Comparison of ENCODE assay signal across 13 cellular contexts in genomic region chr13:71218960-71219359, GRCh38.
A peak's percentile ranks its signal among the peaks of the same experiment; 100 is the strongest.
DNase-seq lines count a peak whose midpoint lies in the region; FAIRE-seq and TF ChIP-seq lines count a peak whose summit lies in the region.
"Had no signal": no experiment of that assay in that cellular context is flagged by ENCODE, and none has a peak within 500 bp of the region (broad histone marks: within the 10 kb centered on the region; RNA-seq: fewer than 3 reads in every experiment).

No MANE protein-coding gene starts in this region.

- H3K27me3 ChIP-seq in left ventricle myocardium inferior (ENCODE audit: low read depth), result no peaks in the 10 kb centered on the region
- H3K27me3 ChIP-seq in H1 (replicated peaks in 1 of 4; ENCODE audit: control insufficient read depth in 3 of 4, extremely low read depth in 1 of 4, insufficient read depth in 3 of 4, low read length in 3 of 4), result no peaks in the 10 kb centered on the region
- no peaks in the 10 kb centered on the region for H3K27me3 ChIP-seq in PC-9 (ENCODE audit: insufficient read depth, low read depth)
- H3K27me3 ChIP-seq in stomach, result no peaks in the 10 kb centered on the region
- H3K27me3 ChIP-seq: BLaER1, Peyer's patch had no signal

- no peak overlapping the region for H4K5ac ChIP-seq in H1 (ENCODE audit: insufficient read length, low read depth, low read length)

- POLR2A ChIA-PET in H1 (lab: Charles Lee; ENCODE audit: partially characterized antibody), result no interaction called here
- POLR2A ChIA-PET in PC-9 (lab: Charles Lee; ENCODE audit: unreplicated experiment), result no interaction called here

- 69% methylated on average over 3 of the region's 3 CpGs; no CpG with 5 or more reads in 1 of the 2 experiments for WGBS in H1 (ENCODE audit: extremely low coverage in 1 of 2, insufficient coverage in 1 of 2, insufficient read length in 1 of 2, insufficient replicate concordance in 2 of 2, low coverage in 1 of 2, low lambda C conversion rate in 2 of 2, missing lambda C conversion rate in 1 of 2), 2 experiments
- 32 to 47% (median 39%) methylated on average over 3 of the region's 3 CpGs for WGBS in stomach, 5 donors

- H3K9ac ChIP-seq in H1 (replicated peaks in 1 of 4; ENCODE audit: extremely low read depth in 1 of 4, low read depth in 3 of 4, low read length in 3 of 4), result no peak overlapping the region
- H3K9ac ChIP-seq: BLaER1 had no signal

- DNase-seq in left ventricle myocardium inferior (no peak), cardiac septum (ENCODE audit: low spot score) (no peak), NCI-H524 treated with DMSO at 0.1 percent for 48 hours (lab: John Stamatoyannopoulos, UW) (peak; percentile 66), H1 (ENCODE audit: low read depth in 1 of 2, low spot score in 2 of 2) (no peak), PC-9 (no peak), NCI-H187 (lab: John Stamatoyannopoulos, UW) (no peak), stomach (no peak), epidermal melanocyte (ENCODE audit: insufficient read length, low spot score) (no peak)
- DNase-seq: immature natural killer cell, Peyer's patch, right cardiac atrium had no signal

- BruUV-seq in PC-9 (replicated peaks; lab: Mats Ljungman, UMichigan), result no TSS peak

- TF ChIP-seq EP300 in H1 (IDR thresholded peaks at IDR 0.05; ENCODE audit: borderline replicate concordance in 1 of 2, low read depth in 2 of 2, low read length in 2 of 2) (no peak), stomach (IDR thresholded peaks at IDR 0.05) (no peak)

- H2BK5ac ChIP-seq in H1 (ENCODE audit: low read depth, low read length), result no peak overlapping the region

- no peaks in the 10 kb centered on the region for H3K23me2 ChIP-seq in H1 (ENCODE audit: low read depth, low read length)

- no peaks in the 10 kb centered on the region for H3F3A ChIP-seq in PC-9 (ENCODE audit: insufficient read depth, low read depth)

- no peak overlapping the region for H2AK5ac ChIP-seq in H1 (ENCODE audit: low read depth, low read length)

- H3K4me1 ChIP-seq in left ventricle myocardium inferior (no peaks in the 10 kb centered on the region), H1 (replicated peaks in 1 of 4; ENCODE audit: control insufficient read depth in 3 of 4, insufficient read depth in 4 of 4, low read length in 3 of 4) (peaks cover 0 to 4% (median 3%) of the 10 kb centered on the region in 4 experiments; a peak in 2 of 7 replicates), PC-9 (replicated peaks; ENCODE audit: insufficient read depth) (no peaks in the 10 kb centered on the region), stomach (peaks cover 0 to 4% (median 0%) of the 10 kb centered on the region in 4 donors)
- H3K4me1 ChIP-seq: BLaER1, Peyer's patch had no signal

- H3K36me3 ChIP-seq in left ventricle myocardium inferior (no peaks in the 10 kb centered on the region), H1 (ENCODE audit: control insufficient read depth in 2 of 4, insufficient read depth in 4 of 4, low read length in 3 of 4) (no peaks in the 10 kb centered on the region), PC-9 (ENCODE audit: low read depth) (no peaks in the 10 kb centered on the region), stomach (no peaks in the 10 kb centered on the region)
- H3K36me3 ChIP-seq: BLaER1, Peyer's patch had no signal

- H2BK120ac ChIP-seq in H1 (replicated peaks; ENCODE audit: low read depth, low read length), result no peak overlapping the region

- H4K20me1 ChIP-seq in H1 (replicated peaks in 1 of 2; ENCODE audit: control insufficient read depth in 1 of 2, insufficient read depth in 2 of 2, low read length in 2 of 2), result no peaks in the 10 kb centered on the region
- H4K20me1 ChIP-seq in PC-9 (ENCODE audit: insufficient read depth), result no peaks in the 10 kb centered on the region
- H4K20me1 ChIP-seq: BLaER1 had no signal

- H3K79me2 ChIP-seq in H1 (ENCODE audit: control insufficient read depth in 1 of 2, insufficient read depth in 2 of 2, low read length in 2 of 2), result no peaks in the 10 kb centered on the region
- no peaks in the 10 kb centered on the region for H3K79me2 ChIP-seq in PC-9 (ENCODE audit: low read depth)

- H3K27ac ChIP-seq in left ventricle myocardium inferior (replicated peaks), result no peak overlapping the region
- no peak overlapping the region for H3K27ac ChIP-seq in H1 (ENCODE audit: low read depth, low read length)
- no peak overlapping the region for H3K27ac ChIP-seq in PC-9
- no peak overlapping the region for H3K27ac ChIP-seq in stomach
- H3K27ac ChIP-seq: BLaER1, Peyer's patch had no signal

- H3K56ac ChIP-seq in H1 (replicated peaks; ENCODE audit: insufficient read length, low read depth, low read length), result no peak overlapping the region

- TF ChIP-seq POLR2A in H1 (IDR thresholded peaks at IDR 0.05; ENCODE audit: control extremely low read depth in 1 of 2, low read depth in 2 of 2, low read length in 2 of 2) (no peak), stomach (IDR thresholded peaks at IDR 0.05) (no peak)

- no peaks in the 10 kb centered on the region for H3K79me1 ChIP-seq in H1 (ENCODE audit: low read depth, low read length)

- H3K9me2 ChIP-seq in PC-9 (ENCODE audit: insufficient read depth), result no peaks in the 10 kb centered on the region

- TF ChIP-seq RAD21 in H1 (IDR thresholded peaks at IDR 0.05 in 1 of 2, conservative IDR thresholded peaks at IDR 0.05 in 1 of 2; ENCODE audit: low read depth in 2 of 2, low read length in 2 of 2), result peak; percentile 71 to 77

- no peak overlapping the region for H2BK15ac ChIP-seq in H1 (ENCODE audit: low read length)

- H3K9me3 ChIP-seq in left ventricle myocardium inferior (replicated peaks) (no peaks in the 10 kb centered on the region), H1 (ENCODE audit: insufficient read depth in 2 of 2, low read depth in 1 of 2, low read length in 1 of 2) (no peaks in the 10 kb centered on the region), PC-9 (ENCODE audit: insufficient read depth, low read depth) (no peaks in the 10 kb centered on the region), stomach (no peaks in the 10 kb centered on the region)
- H3K9me3 ChIP-seq: BLaER1, Peyer's patch had no signal

- H3K4me3 ChIP-seq in left ventricle myocardium inferior (no peak overlapping the region), H1 (ENCODE audit: extremely low read depth in 1 of 4, insufficient read depth in 2 of 4, low read depth in 3 of 4, low read length in 4 of 4) (no peak overlapping the region), PC-9 (no peak overlapping the region), stomach (no peak overlapping the region)
- H3K4me3 ChIP-seq: BLaER1, Peyer's patch had no signal

- no peak overlapping the region; a peak in 1 of 4 replicates for H3K4me2 ChIP-seq in H1 (ENCODE audit: insufficient read depth in 1 of 2, low read depth in 2 of 2, low read length in 2 of 2)
- H3K4me2 ChIP-seq in PC-9, result no peak overlapping the region
- H3K4me2 ChIP-seq: BLaER1 had no signal

- CTCF ChIA-PET in H1 (lab: Charles Lee; ENCODE audit: partially characterized antibody) (interaction anchor here (0.8 to 1.5 kb wide), 4 partner anchors 35 to 257 kb away, joined by 3 to 5 read pairs (median 4); no protein-coding TSS in a partner anchor), PC-9 (lab: Charles Lee) (interaction anchor here (0.6 kb wide), 1 partner anchor 551 kb away, joined by 4 read pairs; no protein-coding TSS in a partner anchor)

- no peak overlapping the region for H2AFZ ChIP-seq in H1 (ENCODE audit: low read length)
- H2AFZ ChIP-seq in PC-9, result no peak overlapping the region

- intact Hi-C loops in left ventricle myocardium inferior (cut with micrococcal nuclease) (loop anchor here (10.0 kb wide), 1 partner anchor 254 kb away; no protein-coding TSS in a partner anchor), cardiac septum (cut with DNase I) (no loop called here), PC-9 (cut with micrococcal nuclease; ENCODE audit: unreplicated experiment) (loop anchor here (2.0 to 5.0 kb wide), 2 partner anchors 257 to 596 kb away; no protein-coding TSS in a partner anchor), stomach (cut with DNase I; ENCODE audit: low total_unique reads) (no loop called here)

- H3K4ac ChIP-seq in H1 (replicated peaks; ENCODE audit: insufficient read length, low read depth, low read length), result no peak overlapping the region

- no peak overlapping the region for H3K14ac ChIP-seq in H1 (ENCODE audit: insufficient read length)

- H4K8ac ChIP-seq in H1 (ENCODE audit: extremely low read depth, insufficient read depth, low read length), result no peak overlapping the region

- peak; percentile 24 for FAIRE-seq in H1 (lab: Jason Lieb, UNC)
- FAIRE-seq: colon had no signal

- H2BK20ac ChIP-seq in H1 (ENCODE audit: low read length), result no peak overlapping the region

- no peak overlapping the region for H2BK12ac ChIP-seq in H1 (ENCODE audit: low read depth, low read length)

- TF ChIP-seq CTCF in left ventricle myocardium inferior (IDR thresholded peaks at IDR 0.05; ENCODE audit: borderline replicate concordance) (peak; percentile 28), H1 (IDR thresholded peaks at IDR 0.05; ENCODE audit: control extremely low read depth in 1 of 3, insufficient read depth in 1 of 3, low read depth in 1 of 3, low read length in 3 of 3) (peak in 2 of 3 experiments; percentile 40 to 59; a peak in 2 of 4 replicates), PC-9 (conservative IDR thresholded peaks at IDR 0.05) (no peak; the same call in 1 of the 2 replicates), stomach (IDR thresholded peaks at IDR 0.05) (peak in 1 of 7 experiments; percentile 10)

- H3K23ac ChIP-seq in H1 (ENCODE audit: insufficient read length), result no peak overlapping the region

- H4K91ac ChIP-seq in H1 (replicated peaks; ENCODE audit: insufficient read length, low read length), result no peak overlapping the region

- H3K18ac ChIP-seq in H1 (ENCODE audit: extremely low read depth, low read length), result no peak overlapping the region

Comparison
In these comparisons a context has a peak if more than half of its experiments do, and no peak if none do; other contexts are left out.
1. intact Hi-C loops: an anchor here in left ventricle myocardium inferior (10.0 kb wide) and PC-9 (2.0 to 5.0 kb wide); none called in cardiac septum and stomach.